15 cellular contexts compared by ENCODE assay signal in genomic region chr6:69881322-69882151, GRCh38. TPM values are rescaled to one million over a fixed set of nuclear protein-coding genes. Genes with fewer than 3 reads are reported as not detected.
DNase-seq lines count a peak whose midpoint lies in the region; ATAC-seq and TF ChIP-seq lines count a peak whose summit lies in the region.
"Had no signal": no experiment of that assay in that cellular context is flagged by ENCODE, and none has a peak within 500 bp of the region (broad histone marks: within the 10 kb centered on the region; RNA-seq: fewer than 3 reads in every experiment).

No MANE protein-coding gene starts in this region.

- TF ChIP-seq CTCF in GM12864 (IDR thresholded peaks at IDR 0.05; ENCODE audit: low read depth, low read length, missing control alignments) (no peak), prostate gland (IDR thresholded peaks at IDR 0.05) (no peak)

- peak; percentile 83 for DNase-seq in GM12864 (ENCODE audit: low read depth)
- peak; percentile 80 for DNase-seq in NOMO-1 treated with dmso at 0.1 percent for 144 hours (lab: John Stamatoyannopoulos, UW; ENCODE audit: unreplicated experiment)
- DNase-seq in prostate gland (ENCODE audit: low spot score) = no peak
- no peak for DNase-seq in NCI-H187 treated with DMSO at 0.1 percent for 48 hours (lab: John Stamatoyannopoulos, UW)
- DNase-seq in NK-92 (lab: John Stamatoyannopoulos, UW; ENCODE audit: unreplicated experiment) = no peak
- no peak for DNase-seq in C1 segment of cervical spinal cord (lab: John Stamatoyannopoulos, UW)
- DNase-seq: activated CD4-positive, alpha-beta T cell treated with anti-CD3 and anti-CD28 coated beads for 48 hours; amygdala; CD4-positive, alpha-beta memory T cell; lower lobe of right lung; thyroid gland had no signal

- no peaks in the 10 kb centered on the region for H3K27me3 ChIP-seq in prostate gland (replicated peaks; ENCODE audit: insufficient read depth)
- H3K27me3 ChIP-seq: thyroid gland had no signal

- peak overlapping the region; percentile 37 for H3K4me3 ChIP-seq in GM12864 (ENCODE audit: low read depth, low read length)
- H3K4me3 ChIP-seq in prostate gland = no peak overlapping the region
- H3K4me3 ChIP-seq: lower lobe of right lung, skin epidermis, thyroid gland had no signal

- intact Hi-C loops in prostate gland (cut with DNase I) = no loop called here

- no peaks in the 10 kb centered on the region for H3K9me3 ChIP-seq in prostate gland
- H3K9me3 ChIP-seq: lower lobe of right lung, thyroid gland had no signal

- ATAC-seq in GM19438 (IDR thresholded peaks at IDR 0.05; ENCODE audit: low read depth, unreplicated experiment) (peak; percentile 91), HG03025 (IDR thresholded peaks at IDR 0.05; ENCODE audit: low FRiP score, unreplicated experiment) (peak; percentile 89)
- ATAC-seq: lower lobe of right lung had no signal

- no peaks in the 10 kb centered on the region for H3K4me1 ChIP-seq in prostate gland (replicated peaks)
- H3K4me1 ChIP-seq: lower lobe of right lung, thyroid gland had no signal

- WGBS in prostate gland = 90% methylated on average over 10 of the region's 10 CpGs

- TF ChIP-seq POLR2A in prostate gland (IDR thresholded peaks at IDR 0.05) = no peak

- no peaks in the 10 kb centered on the region for H3K36me3 ChIP-seq in prostate gland
- H3K36me3 ChIP-seq: lower lobe of right lung, thyroid gland had no signal

- no peak overlapping the region for H3K27ac ChIP-seq in prostate gland
- H3K27ac ChIP-seq: lower lobe of right lung, thyroid gland had no signal

RNA-seq across cellular contexts. Expression of gene COL19A1, which starts 15.2 kb away (rescaled TPM):
- under 1 TPM; 0.14 to 0.45 TPM for total RNA-seq in prostate gland
- total RNA-seq: CD4-positive, alpha-beta memory T cell; fibroblast of lung; lower lobe of right lung; thyroid gland had no signal

Comparison
In these comparisons a context has a peak if more than half of its experiments do, and no peak if none do; other contexts are left out.
1. DNase-seq: peak in GM12864 (single experiment) and NOMO-1 treated with dmso at 0.1 percent for 144 hours (single experiment); none in prostate gland (single experiment), NCI-H187 treated with DMSO at 0.1 percent for 48 hours (single experiment), NK-92 (single experiment) and C1 segment of cervical spinal cord (0 of 14).